ENCODE assay signal across 17 cellular contexts in genomic region chr6:15503346-15503680, GRCh38.
DNase-seq lines count a peak whose midpoint lies in the region; ATAC-seq and TF ChIP-seq lines count a peak whose summit lies in the region.
"Had no signal": no experiment of that assay in that cellular context is flagged by ENCODE, and none has a peak within 500 bp of the region (broad histone marks: within the 10 kb centered on the region; RNA-seq: fewer than 3 reads in every experiment).

No MANE protein-coding gene starts in this region.

- peaks cover 0 to 59% (median 15%) of the 10 kb centered on the region in 6 donors for H3K4me1 ChIP-seq in spleen

- no peaks in the 10 kb centered on the region for H3K9me3 Mint-ChIP-seq in activated naive CD4-positive, alpha-beta T cell treated with anti-CD3 and anti-CD28 coated beads, Interleukin-2, amount 50 U/mL, for 72 hours
- H3K9me3 Mint-ChIP-seq in nephron progenitor cell, result no peaks in the 10 kb centered on the region
- H3K9me3 Mint-ChIP-seq: CD4-positive, CD25-positive, alpha-beta regulatory T cell had no signal

- intact Hi-C loops in spleen (cut with DNase I; ENCODE audit: low total_unique reads), result no loop called here

- DNase-seq in activated naive CD4-positive, alpha-beta T cell treated with anti-CD3 and anti-CD28 coated beads, Interleukin-2, amount 50 U/mL, for 72 hours (ENCODE audit: low spot score in 2 of 2), result no peak
- no peak for DNase-seq in activated naive CD4-positive, alpha-beta T cell treated with anti-CD3 and anti-CD28 coated beads, Interleukin-2, amount 50 U/mL, for 16 hours
- DNase-seq in SK-N-MC (ENCODE audit: low read depth, low spot score) (no peak), nephron progenitor cell (no peak), spleen (peak; percentile 20), RPMI8226 (no peak), NCI-H748 (lab: John Stamatoyannopoulos, UW; ENCODE audit: unreplicated experiment) (no peak), NCI-H2171 treated with DMSO at 0.1 percent for 48 hours (lab: John Stamatoyannopoulos, UW) (no peak)
- DNase-seq: Calu3; CD4-positive, CD25-positive, alpha-beta regulatory T cell; DMS79; KBM-7; NCI-H1436 treated with DMSO at 0.1 percent for 48 hours; NCI-H2081 treated with DMSO at 0.1 percent for 48 hours; NCI-H226 had no signal

- H3K27ac Mint-ChIP-seq in activated naive CD4-positive, alpha-beta T cell treated with anti-CD3 and anti-CD28 coated beads, Interleukin-2, amount 50 U/mL, for 72 hours, result peak overlapping the region; percentile 54 to 93
- H3K27ac Mint-ChIP-seq in nephron progenitor cell, result peak overlapping the region; percentile 72

- peaks cover 0 to 12% of the 10 kb centered on the region in 2 donors for H3K36me3 Mint-ChIP-seq in activated naive CD4-positive, alpha-beta T cell treated with anti-CD3 and anti-CD28 coated beads, Interleukin-2, amount 50 U/mL, for 72 hours
- peaks cover 60% of the 10 kb centered on the region for H3K36me3 Mint-ChIP-seq in nephron progenitor cell (ENCODE audit: low read depth)

- no peak overlapping the region for H3K4me3 Mint-ChIP-seq in nephron progenitor cell

- no peaks in the 10 kb centered on the region for H3K9me3 ChIP-seq in SK-N-MC (ENCODE audit: low read depth, low read length)
- no peaks in the 10 kb centered on the region for H3K9me3 ChIP-seq in spleen

- no peaks in the 10 kb centered on the region for H3K27me3 ChIP-seq in spleen (replicated peaks in 1 of 7)

- H3K36me3 ChIP-seq in SK-N-MC (ENCODE audit: insufficient read depth, low read length) (peaks cover 80% of the 10 kb centered on the region), spleen (peaks cover 4 to 100% (median 56%) of the 10 kb centered on the region in 6 donors)

- WGBS in spleen, 5 donors, result 89 to 97% (median 94%) methylated on average over 6 of the region's 6 CpGs

- H3K27me3 Mint-ChIP-seq in nephron progenitor cell (ENCODE audit: low read depth, poor library complexity), result no peaks in the 10 kb centered on the region
- H3K27me3 Mint-ChIP-seq: CD4-positive, CD25-positive, alpha-beta regulatory T cell had no signal

- H3K4me3 ChIP-seq in SK-N-MC (no peak overlapping the region), spleen (no peak overlapping the region)
- H3K4me3 ChIP-seq: GM12878, GM23248 had no signal

- H3K4me1 Mint-ChIP-seq in nephron progenitor cell, result peaks cover 95% of the 10 kb centered on the region

- no peak for TF ChIP-seq CTCF in nephron progenitor cell (IDR thresholded peaks at IDR 0.05)
- no peak for TF ChIP-seq CTCF in spleen (IDR thresholded peaks at IDR 0.05 in 8 of 11, conservative IDR thresholded peaks at IDR 0.05 in 3 of 11)

- TF ChIP-seq POLR2A in spleen (IDR thresholded peaks at IDR 0.05), result no peak

- ATAC-seq in activated naive CD4-positive, alpha-beta T cell treated with anti-CD3 and anti-CD28 coated beads, Interleukin-2, amount 50 U/mL, for 72 hours, result no peak
- ATAC-seq: GM12878 had no signal

- H3K27ac ChIP-seq in SK-N-MC (peak overlapping the region; percentile 65), spleen (peak overlapping the region in 2 of 8 donors; percentile 2 to 24)
- H3K27ac ChIP-seq: GM23248 had no signal

- H3K9ac ChIP-seq in SK-N-MC (ENCODE audit: insufficient read length), result no peak overlapping the region
